In genomic region chr18:76920974-76921373, GRCh38 we compare ENCODE assay signal across 18 cellular contexts.
"Had no signal": no experiment of that assay in that cellular context is flagged by ENCODE, and none has a peak within 500 bp of the region (broad histone marks: within the 10 kb centered on the region; RNA-seq: fewer than 3 reads in every experiment).

No MANE protein-coding gene starts in this region.

- H3K9me3 Mint-ChIP-seq: activated naive CD8-positive, alpha-beta T cell treated with anti-CD3 and anti-CD28 coated beads for 36 hours; dendritic cell treated with granulocyte-macrophage colony-stimulating factor and Interleukin-4, amounts not matched to agents 40 ng/mL and 50 ng/mL, for 4 days; neural crest cell had no signal

- ATAC-seq: activated CD4-positive, CD25-positive, alpha-beta regulatory T cell treated with anti-CD3 and anti-CD28 coated beads, Interleukin-2, amount 50 U/mL, for 24 hours; gastroesophageal sphincter; heart left ventricle had no signal

- H3K9me3 ChIP-seq: esophagus muscularis mucosa, gastroesophageal sphincter, heart left ventricle, left ventricle myocardium inferior, right atrium auricular region, thyroid gland had no signal

- H3K27ac Mint-ChIP-seq: activated naive CD8-positive, alpha-beta T cell treated with anti-CD3 and anti-CD28 coated beads for 36 hours; dendritic cell treated with granulocyte-macrophage colony-stimulating factor and Interleukin-4, amounts not matched to agents 40 ng/mL and 50 ng/mL, for 4 days had no signal

- H3K27me3 ChIP-seq: cardiac muscle cell, esophagus muscularis mucosa, gastroesophageal sphincter, heart left ventricle, right atrium auricular region, thyroid gland had no signal

- H3K4me1 ChIP-seq: gastroesophageal sphincter, heart left ventricle, left ventricle myocardium inferior, right atrium auricular region, thyroid gland had no signal

- DNase-seq: activated naive CD8-positive, alpha-beta T cell treated with anti-CD3 and anti-CD28 coated beads for 36 hours; activated T-cell treated with anti-CD3 and anti-CD28 coated beads, Interleukin-2, amount 50 U/mL, for 1 hour; amniotic stem cell; effector memory CD4-positive, alpha-beta T cell; heart left ventricle; left ventricle myocardium inferior; mammary epithelial cell; T-helper 1 cell; T1000; thyroid gland had no signal

- H3K27me3 Mint-ChIP-seq: activated naive CD8-positive, alpha-beta T cell treated with anti-CD3 and anti-CD28 coated beads for 36 hours; dendritic cell treated with granulocyte-macrophage colony-stimulating factor and Interleukin-4, amounts not matched to agents 40 ng/mL and 50 ng/mL, for 4 days had no signal

- H3K4me3 ChIP-seq: cardiac muscle cell, esophagus muscularis mucosa, gastroesophageal sphincter, heart left ventricle, left ventricle myocardium inferior, right atrium auricular region, skin epidermis, thyroid gland had no signal

- H3K27ac ChIP-seq: cardiac muscle cell, esophagus muscularis mucosa, gastroesophageal sphincter, heart left ventricle, left ventricle myocardium inferior, right atrium auricular region, skin epidermis, thyroid gland had no signal

- H3K4me3 Mint-ChIP-seq: activated naive CD8-positive, alpha-beta T cell treated with anti-CD3 and anti-CD28 coated beads for 36 hours; dendritic cell treated with granulocyte-macrophage colony-stimulating factor and Interleukin-4, amounts not matched to agents 40 ng/mL and 50 ng/mL, for 4 days; neural crest cell had no signal
